Comparison of ENCODE assay signal across 8 cellular contexts in genomic region chr6:26032387-26033131, GRCh38. TPM values are rescaled to one million over a fixed set of nuclear protein-coding genes. Genes with fewer than 3 reads are reported as not detected.
DNase-seq lines count a peak whose midpoint lies in the region; FAIRE-seq and TF ChIP-seq lines count a peak whose summit lies in the region.

No MANE protein-coding gene starts in this region.

- peak; percentile 52 to 74 for DNase-seq in AML-193 (lab: John Stamatoyannopoulos, UW)
- no peak for DNase-seq in H54 (ENCODE audit: insufficient read length, low spot score)
- DNase-seq in SJSA1 (ENCODE audit: low read depth in 1 of 2, low spot score in 2 of 2) = peak; percentile 52 to 82
- peak; percentile 32 for DNase-seq in dedifferentiated amniotic fluid mesenchymal stem cell (ENCODE audit: extremely low spot score)
- peak; percentile 30 for DNase-seq in medulla oblongata (ENCODE audit: extremely low spot score)
- no peak for DNase-seq in tibial nerve (ENCODE audit: low spot score in 2 of 2)
- no peak for DNase-seq in T-helper 9 cell
- no peak for DNase-seq in T1000 (lab: John Stamatoyannopoulos, UW)

- H3K4me3 ChIP-seq in SJSA1 (peak overlapping the region; percentile 46), tibial nerve (peak overlapping the region; percentile 33 to 68 (median 55))

- no peak for TF ChIP-seq CTCF in tibial nerve (IDR thresholded peaks at IDR 0.05)

- peaks cover 39% of the 10 kb centered on the region for H3K4me1 ChIP-seq in SJSA1 (replicated peaks)
- H3K4me1 ChIP-seq in tibial nerve = peaks cover 0 to 30% (median 4%) of the 10 kb centered on the region in 4 donors

- H3K27me3 ChIP-seq in SJSA1 (replicated peaks) (no peaks in the 10 kb centered on the region), tibial nerve (no peaks in the 10 kb centered on the region)

- FAIRE-seq in H54 (lab: Jason Lieb, UNC) = no peak

- H3K36me3 ChIP-seq in SJSA1 = no peaks in the 10 kb centered on the region
- H3K36me3 ChIP-seq in tibial nerve = no peaks in the 10 kb centered on the region

- H3K9me3 ChIP-seq in SJSA1 (replicated peaks) (no peaks in the 10 kb centered on the region), tibial nerve (no peaks in the 10 kb centered on the region)

- H3K27ac ChIP-seq in SJSA1 (peak overlapping the region; percentile 98), tibial nerve (peak overlapping the region in 3 of 4 donors; percentile 83 to 96 (median 86))

- WGBS in tibial nerve, 2 donors = 1% methylated on average over 18 of the region's 18 CpGs

- no peak for TF ChIP-seq EP300 in tibial nerve (IDR thresholded peaks at IDR 0.05)

- 0 out of 2 replicates have a peak, but pooled peaks have one; percentile 7 for TF ChIP-seq POLR2A in H54 (IDR thresholded peaks at IDR 0.05; ENCODE audit: low read depth, low read length)
- no peak for TF ChIP-seq POLR2A in tibial nerve (IDR thresholded peaks at IDR 0.05)

RNA-seq across cellular contexts. Expression of gene HFE, which starts 54.7 kb away (rescaled TPM):
- total RNA-seq in SJSA1 (2014; rRNA removed; shearing (Covaris generic)) = 2.6 and 3.5 TPM in 2 replicates
- 10 to 100 TPM in 2 of 4 donors, 1 to 10 TPM in 2; 5.9 to 11.0 (median 9.0) TPM for total RNA-seq in tibial nerve

Comparison
In these comparisons a context has a peak if more than half of its experiments do, and no peak if none do; other contexts are left out.
1. DNase-seq: peak in AML-193 (2 of 2), SJSA1 (2 of 2), dedifferentiated amniotic fluid mesenchymal stem cell (single experiment) and medulla oblongata (single experiment); none in H54 (single experiment), tibial nerve (0 of 2), T-helper 9 cell (single experiment) and T1000 (single experiment).